9 cellular contexts compared by ENCODE assay signal in genomic region chr16:79269211-79269863, GRCh38.
A peak's percentile ranks its signal among the peaks of the same experiment; 100 is the strongest.
DNase-seq lines count a peak whose midpoint lies in the region; ATAC-seq lines count a peak whose summit lies in the region.
"Had no signal": no experiment of that assay in that cellular context is flagged by ENCODE, and none has a peak within 500 bp of the region (broad histone marks: within the 10 kb centered on the region; RNA-seq: fewer than 3 reads in every experiment).

No MANE protein-coding gene starts in this region.

- peaks cover 8% of the 10 kb centered on the region for H3K9me3 Mint-ChIP-seq in activated T-cell treated with anti-CD3 and anti-CD28 coated beads, Interleukin-2, amount 50 U/mL, for 24 hours

- peak overlapping the region; percentile 96 for H3K27ac Mint-ChIP-seq in activated T-cell treated with anti-CD3 and anti-CD28 coated beads, Interleukin-2, amount 50 U/mL, for 24 hours

- peaks cover 89% of the 10 kb centered on the region for H3K4me1 Mint-ChIP-seq in activated T-cell treated with anti-CD3 and anti-CD28 coated beads, Interleukin-2, amount 50 U/mL, for 24 hours (ENCODE audit: low read depth)

- no peaks in the 10 kb centered on the region for H3K36me3 Mint-ChIP-seq in activated T-cell treated with anti-CD3 and anti-CD28 coated beads, Interleukin-2, amount 50 U/mL, for 24 hours (ENCODE audit: low read depth)

- peaks cover 14% of the 10 kb centered on the region for H3K27me3 Mint-ChIP-seq in activated T-cell treated with anti-CD3 and anti-CD28 coated beads, Interleukin-2, amount 50 U/mL, for 24 hours

- peak overlapping the region; percentile 42 for H3K4me3 Mint-ChIP-seq in activated T-cell treated with anti-CD3 and anti-CD28 coated beads, Interleukin-2, amount 50 U/mL, for 24 hours

- DNase-seq in activated T-cell treated with anti-CD3 and anti-CD28 coated beads, Interleukin-2, amount 50 U/mL, for 24 hours = peak; percentile 71
- DNase-seq in stimulated activated CD8-positive, alpha-beta memory T cell treated with anti-CD3 and anti-CD28 coated beads, Interleukin-15, amount 100 ng/mL, for 48 hours (ENCODE audit: low read depth in 2 of 2) = peak; percentile 66 to 70
- DNase-seq in iPS-NIHi11 (ENCODE audit: low spot score) (no peak), NCI-H345 treated with DMSO at 0.1 percent for 48 hours (lab: John Stamatoyannopoulos, UW; ENCODE audit: unreplicated experiment) (no peak), NCI-H2171 (lab: John Stamatoyannopoulos, UW) (no peak), occipital lobe (lab: John Stamatoyannopoulos, UW) (no peak)
- DNase-seq: activated gamma-delta T cell had no signal

- ATAC-seq in GM19395 (IDR thresholded peaks at IDR 0.05; ENCODE audit: unreplicated experiment) (peak; percentile 94), HG03066 (IDR thresholded peaks at IDR 0.05; ENCODE audit: low read depth, unreplicated experiment) (peak; percentile 72)

Comparison
In these comparisons a context has a peak if more than half of its experiments do, and no peak if none do; other contexts are left out.
1. DNase-seq: peak in activated T-cell treated with anti-CD3 and anti-CD28 coated beads, Interleukin-2, amount 50 U/mL, for 24 hours (single experiment) and stimulated activated CD8-positive, alpha-beta memory T cell treated with anti-CD3 and anti-CD28 coated beads, Interleukin-15, amount 100 ng/mL, for 48 hours (2 of 2); none in iPS-NIHi11 (single experiment), NCI-H345 treated with DMSO at 0.1 percent for 48 hours (single experiment), NCI-H2171 (single experiment) and occipital lobe (single experiment).